15 cellular contexts compared by ENCODE assay signal in the genomic region with DNA sequence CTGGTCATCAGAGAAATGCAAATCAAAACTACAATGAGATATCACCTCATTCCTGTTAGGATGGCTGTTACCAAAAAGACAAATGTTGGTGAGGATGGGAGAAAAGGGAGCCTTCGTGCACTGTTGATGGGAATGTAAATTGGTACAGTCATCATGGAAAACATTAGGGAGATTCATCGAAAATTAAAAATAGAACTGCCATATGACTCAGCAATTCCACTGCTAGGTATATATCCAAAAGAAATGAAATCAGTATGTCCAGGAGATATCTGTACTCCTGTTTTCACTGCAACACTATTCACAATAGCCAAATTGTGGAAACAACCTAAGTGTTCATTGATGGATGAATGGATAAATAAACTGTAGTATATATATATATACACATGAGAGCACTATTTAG.
DNase-seq lines count a peak whose midpoint lies in the region; ATAC-seq, FAIRE-seq and TF ChIP-seq lines count a peak whose summit lies in the region.
"Had no signal": no experiment of that assay in that cellular context is flagged by ENCODE, and none has a peak within 500 bp of the region (broad histone marks: within the 10 kb centered on the region; RNA-seq: fewer than 3 reads in every experiment).

No MANE protein-coding gene starts in this region.

- FAIRE-seq in bronchial epithelial cell (lab: Jason Lieb, UNC): no peak
- FAIRE-seq: G401.6, GM12891 had no signal

- no peak for TF ChIP-seq CTCF in bronchial epithelial cell (IDR thresholded peaks at IDR 0.05; ENCODE audit: insufficient read depth, low read length, severe bottlenecking)

- H2AFZ ChIP-seq in GM23248: no peak overlapping the region

- WGBS in GM23248 (ENCODE audit: low coverage in 1 of 2, low lambda C conversion rate in 2 of 2, missing lambda C conversion rate in 2 of 2), 2 experiments: 24 to 33% methylated on average over 2 of the region's 2 CpGs

- H3F3A ChIP-seq in GM23248 (ENCODE audit: insufficient read depth): no peaks in the 10 kb centered on the region

- H3K9me3 ChIP-seq in GM23248 (ENCODE audit: low read depth): no peaks in the 10 kb centered on the region

- no peaks in the 10 kb centered on the region for H4K20me1 ChIP-seq in GM23248 (ENCODE audit: insufficient read depth)

- no peaks in the 10 kb centered on the region for H3K9me2 ChIP-seq in GM23248 (ENCODE audit: insufficient read depth)

- H3K79me2 ChIP-seq in GM23248 (ENCODE audit: insufficient read depth): no peaks in the 10 kb centered on the region

- no peak overlapping the region for H3K9ac ChIP-seq in GM23248

- no peak overlapping the region for H3K4me2 ChIP-seq in GM23248 (ENCODE audit: unreplicated experiment)

- DNase-seq in GM23248 (peak; percentile 21), LHCN-M2 (ENCODE audit: low read depth) (peak; percentile 40), bronchial epithelial cell (ENCODE audit: low read depth) (peak; percentile 26), midbrain (lab: John Stamatoyannopoulos, UW) (no peak)
- DNase-seq: C1 segment of cervical spinal cord; Calu3; CD4-positive, alpha-beta T cell; DMS79; EL; H7 had no signal

- H3K4me3 ChIP-seq in GM23248 (no peak overlapping the region), bronchial epithelial cell (ENCODE audit: low read depth, low read length) (no peak overlapping the region)

- H3K27ac ChIP-seq in GM23248: no peak overlapping the region

- no peak for ATAC-seq in HG03139 (IDR thresholded peaks at IDR 0.05; ENCODE audit: unreplicated experiment)
- ATAC-seq in GM18520 (IDR thresholded peaks at IDR 0.05; ENCODE audit: unreplicated experiment): no peak
- ATAC-seq in GM19452 (IDR thresholded peaks at IDR 0.05; ENCODE audit: unreplicated experiment): no peak

- no peaks in the 10 kb centered on the region for H3K36me3 ChIP-seq in GM23248 (ENCODE audit: low read depth)
- no peaks in the 10 kb centered on the region for H3K36me3 ChIP-seq in bronchial epithelial cell (ENCODE audit: control insufficient read depth, insufficient read depth, low read length)

- no peaks in the 10 kb centered on the region for H3K27me3 ChIP-seq in GM23248 (replicated peaks; ENCODE audit: insufficient read depth)
- no peaks in the 10 kb centered on the region for H3K27me3 ChIP-seq in bronchial epithelial cell (ENCODE audit: control insufficient read depth, insufficient read depth, low read length)

- in situ Hi-C loops in GM23248 (cut with MboI): no loop called here

- H3K4me1 ChIP-seq in GM23248 (ENCODE audit: insufficient read depth): no peaks in the 10 kb centered on the region
